8 cellular contexts compared by ENCODE assay signal in the genomic region with DNA sequence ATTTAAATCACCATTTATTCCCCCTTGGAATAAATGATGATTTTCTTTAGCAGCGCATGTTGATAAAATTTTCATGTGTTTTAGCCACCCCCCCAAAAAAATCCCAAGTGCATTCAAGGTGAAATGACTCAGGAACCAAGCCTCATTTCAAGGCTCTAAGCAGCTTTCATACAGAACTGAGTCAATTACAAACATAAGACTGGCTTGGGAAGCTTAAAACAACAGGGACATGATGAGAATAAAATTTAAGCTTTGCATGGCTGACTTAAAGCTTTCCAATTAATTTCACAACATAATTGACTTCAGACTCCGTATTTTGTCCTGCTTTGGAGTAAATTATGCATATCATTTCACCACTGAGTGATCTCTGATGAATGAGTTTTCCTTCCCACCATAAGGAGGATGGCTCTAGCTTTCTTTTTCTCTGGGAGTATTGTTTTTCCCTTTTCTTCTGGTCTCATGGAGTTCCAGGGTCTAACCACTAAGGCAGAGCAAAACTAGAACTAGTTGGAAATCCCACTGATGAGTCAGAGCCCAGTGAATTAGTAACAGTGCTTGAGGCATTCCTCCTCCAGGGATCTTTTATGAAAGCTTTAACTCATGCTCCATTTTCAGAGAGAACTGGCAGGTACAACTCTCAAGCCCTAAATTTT.
A peak's percentile ranks its signal among the peaks of the same experiment; 100 is the strongest.
DNase-seq lines count a peak whose midpoint lies in the region; ATAC-seq and TF ChIP-seq lines count a peak whose summit lies in the region.

No MANE protein-coding gene starts in this region.

- H2AK5ac ChIP-seq in mesendoderm (ENCODE audit: low read length): no peak overlapping the region

- no peaks in the 10 kb centered on the region for H3K79me1 ChIP-seq in mesendoderm (ENCODE audit: low read length)

- H3K4ac ChIP-seq in mesendoderm (ENCODE audit: low read depth, low read length): no peak overlapping the region

- no peak overlapping the region for H2BK120ac ChIP-seq in mesendoderm (ENCODE audit: low read depth, low read length)

- H3K79me2 ChIP-seq in mesendoderm (ENCODE audit: control insufficient read depth, insufficient read depth, low read length): no peaks in the 10 kb centered on the region

- DNase-seq in Caki2 (ENCODE audit: low read depth) (peak; percentile 85), LoVo (ENCODE audit: low spot score) (peak; percentile 41), astrocyte of the spinal cord (ENCODE audit: low read depth, low spot score) (peak; percentile 94), mesendoderm (peak; percentile 69), WERI-Rb-1 (no peak), NCI-H2081 (lab: John Stamatoyannopoulos, UW) (no peak), H7 (no peak)

- H2BK5ac ChIP-seq in mesendoderm (ENCODE audit: low read length): no peak overlapping the region

- H3K4me1 ChIP-seq in mesendoderm (ENCODE audit: control insufficient read depth, low read depth, low read length): no peaks in the 10 kb centered on the region

- H4K8ac ChIP-seq in mesendoderm (ENCODE audit: low read depth, low read length): no peak overlapping the region

- no peaks in the 10 kb centered on the region for H3K9me3 ChIP-seq in WERI-Rb-1 (ENCODE audit: severe bottlenecking)

- H4K5ac ChIP-seq in mesendoderm (ENCODE audit: low read length): no peak overlapping the region

- H3K27me3 ChIP-seq in mesendoderm (ENCODE audit: insufficient read depth, low read length, poor library complexity) (no peaks in the 10 kb centered on the region), WERI-Rb-1 (ENCODE audit: insufficient read depth, low read depth, severe bottlenecking) (no peaks in the 10 kb centered on the region), H7 (ENCODE audit: control insufficient read depth, insufficient read depth, low read length) (no peaks in the 10 kb centered on the region)

- H3K56ac ChIP-seq in mesendoderm (ENCODE audit: low read length): no peak overlapping the region

- in situ Hi-C loops in Caki2 (cut with HindIII; ENCODE audit: low pct_unique_long_range_greater_than_20kb, low sequenced_read_pairs) (no loop called here), astrocyte of the spinal cord (cut with HindIII; ENCODE audit: low sequenced_read_pairs) (no loop called here)

- H3K23ac ChIP-seq in mesendoderm (ENCODE audit: low read length): no peak overlapping the region

- no peak for ATAC-seq in HG03175 (IDR thresholded peaks at IDR 0.05; ENCODE audit: unreplicated experiment)

- H3K36me3 ChIP-seq in mesendoderm (ENCODE audit: control insufficient read depth, insufficient read depth, low read length): no peaks in the 10 kb centered on the region
- H3K36me3 ChIP-seq in WERI-Rb-1: no peaks in the 10 kb centered on the region
- no peaks in the 10 kb centered on the region for H3K36me3 ChIP-seq in H7 (replicated peaks; ENCODE audit: control insufficient read depth, insufficient read depth, low read length)

- no peak overlapping the region for H3K9ac ChIP-seq in mesendoderm (ENCODE audit: low read length)

- H3K4me3 ChIP-seq in astrocyte of the spinal cord (ENCODE audit: low read depth, low read length) (no peak overlapping the region), mesendoderm (ENCODE audit: low read length) (no peak overlapping the region), WERI-Rb-1 (ENCODE audit: low read depth, low read length) (no peak overlapping the region), H7 (ENCODE audit: insufficient read depth, low read depth, low read length) (no peak overlapping the region)

- H2BK15ac ChIP-seq in mesendoderm (replicated peaks; ENCODE audit: low read depth): no peak overlapping the region

- no CpG with 5 or more reads among the region's 2 CpGs for WGBS in mesendoderm (ENCODE audit: extremely low coverage, insufficient coverage, low lambda C conversion rate)

- no peak for TF ChIP-seq CTCF in astrocyte of the spinal cord (IDR thresholded peaks at IDR 0.05; ENCODE audit: low read depth, low read length)
- no peak for TF ChIP-seq CTCF in WERI-Rb-1 (IDR thresholded peaks at IDR 0.05; ENCODE audit: low read depth, low read length)

- H3K27ac ChIP-seq in mesendoderm (ENCODE audit: low read depth, low read length) (no peak overlapping the region), WERI-Rb-1 (no peak overlapping the region)

- no peak overlapping the region for H3K18ac ChIP-seq in mesendoderm (ENCODE audit: low read length)

- H3K4me2 ChIP-seq in mesendoderm (ENCODE audit: low read length): no peak overlapping the region

Comparison
In these comparisons a context has a peak if more than half of its experiments do, and no peak if none do; other contexts are left out.
1. DNase-seq: peak in Caki2 (single experiment), LoVo (single experiment), astrocyte of the spinal cord (single experiment) and mesendoderm (single experiment); none in WERI-Rb-1 (single experiment), NCI-H2081 (0 of 2) and H7 (single experiment).